Comparison of ENCODE assay signal across 19 cellular contexts in the genomic region with DNA sequence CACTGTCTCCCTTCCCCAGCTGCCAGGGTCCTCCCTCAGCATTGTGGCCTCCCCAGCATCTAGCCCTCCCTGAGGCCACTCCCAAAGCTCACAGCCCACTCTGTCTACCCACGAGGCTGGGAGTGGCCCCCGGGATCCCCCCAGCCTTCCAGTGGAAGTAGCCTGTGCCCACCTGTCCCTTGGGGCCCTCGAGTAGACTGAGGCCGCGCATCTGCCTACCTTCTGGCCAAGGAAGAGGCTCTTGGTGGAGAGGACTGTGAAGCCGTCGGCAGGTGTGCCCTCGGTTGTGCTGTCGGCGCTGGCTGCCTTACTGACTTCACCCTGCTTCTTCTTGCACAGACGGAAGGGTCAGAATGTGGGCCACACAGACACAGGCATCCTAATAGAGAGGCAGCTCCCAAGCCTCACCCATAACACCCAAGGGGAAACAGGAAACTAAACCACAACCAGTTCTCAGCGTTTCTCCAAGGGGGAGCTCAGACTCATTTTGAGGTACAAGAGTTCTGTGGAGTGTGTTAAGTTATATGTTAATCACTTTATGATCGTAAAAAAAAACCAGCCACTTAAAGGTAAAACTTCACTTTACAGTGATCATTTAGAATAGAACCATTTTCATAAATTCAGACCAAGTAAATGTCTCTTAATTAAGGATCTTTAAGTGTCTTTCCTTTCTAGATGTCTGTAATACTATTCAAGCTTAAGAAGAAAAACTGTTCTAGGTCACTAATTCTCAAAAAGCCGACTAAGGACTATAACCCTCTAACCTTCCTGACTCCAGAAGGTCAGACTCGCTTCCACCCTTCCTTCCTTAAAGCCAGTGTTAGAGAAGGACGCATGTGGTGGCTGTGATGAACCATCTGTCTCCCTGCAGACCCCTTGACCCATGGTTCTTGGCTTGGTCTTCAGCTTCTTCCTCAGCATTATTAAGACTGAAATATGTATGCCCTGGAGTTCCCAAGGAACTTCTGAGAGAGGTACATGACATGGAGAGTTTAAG. TPM values are rescaled to one million over a fixed set of nuclear protein-coding genes. Genes with fewer than 3 reads are reported as not detected.
DNase-seq lines count a peak whose midpoint lies in the region; ATAC-seq and TF ChIP-seq lines count a peak whose summit lies in the region.
"Had no signal": no experiment of that assay in that cellular context is flagged by ENCODE, and none has a peak within 500 bp of the region (broad histone marks: within the 10 kb centered on the region; RNA-seq: fewer than 3 reads in every experiment).

No MANE protein-coding gene starts in this region.

- no peak for DNase-seq in activated naive CD4-positive, alpha-beta T cell treated with anti-CD3 and anti-CD28 coated beads, Interleukin-2, amount 50 U/mL, for 72 hours (ENCODE audit: low spot score in 2 of 2)
- no peak for DNase-seq in activated naive CD4-positive, alpha-beta T cell treated with anti-CD3 and anti-CD28 coated beads, Interleukin-2, amount 50 U/mL, for 16 hours
- DNase-seq in lower lobe of right lung, result no peak
- DNase-seq in stimulated activated effector memory CD8-positive, alpha-beta T cell treated with anti-CD3 and anti-CD28 coated beads, Interleukin-12 subunit alpha, Interleukin-12 subunit beta, amount 100 ng/mL, for 72 hours (ENCODE audit: low spot score in 2 of 2), result no peak
- DNase-seq in NCI-H1105 (lab: John Stamatoyannopoulos, UW), result no peak
- DNase-seq: activated B cell treated with CpG ODN at 0.5 μM for 24 hours; activated naive CD4-positive, alpha-beta T cell treated with Interleukin-2 at 50 U/mL for 16 hours; endodermal cell; left cardiac atrium; NCI-H1436 treated with DMSO at 0.1 percent for 48 hours; NCI-H82; occipital lobe; PC-3; stimulated activated CD4-positive, alpha-beta T cell treated with anti-CD3 and anti-CD28 coated beads, Interleukin-15, amount 100 ng/mL, for 24 hours; testis had no signal

- intact Hi-C loops in lower lobe of right lung (cut with DNase I), result no loop called here

- H3K27ac ChIP-seq in lower lobe of right lung, result no peak overlapping the region
- H3K27ac ChIP-seq: testis had no signal

- no peak overlapping the region for H3K4me3 Mint-ChIP-seq in stimulated activated effector memory CD8-positive, alpha-beta T cell treated with anti-CD3 and anti-CD28 coated beads, Interleukin-12 subunit alpha, Interleukin-12 subunit beta, amount 100 ng/mL, for 72 hours
- H3K4me3 Mint-ChIP-seq: activated B cell treated with CpG ODN at 0.5 μM for 24 hours, endodermal cell, GM23338 had no signal

- no peaks in the 10 kb centered on the region for H3K9me3 Mint-ChIP-seq in activated naive CD4-positive, alpha-beta T cell treated with anti-CD3 and anti-CD28 coated beads, Interleukin-2, amount 50 U/mL, for 72 hours
- no peaks in the 10 kb centered on the region for H3K9me3 Mint-ChIP-seq in stimulated activated effector memory CD8-positive, alpha-beta T cell treated with anti-CD3 and anti-CD28 coated beads, Interleukin-12 subunit alpha, Interleukin-12 subunit beta, amount 100 ng/mL, for 72 hours
- H3K9me3 Mint-ChIP-seq: activated B cell treated with CpG ODN at 0.5 μM for 24 hours, endodermal cell, GM23338 had no signal

- H2AFZ ChIP-seq in Loucy (ENCODE audit: low read length), result no peak overlapping the region
- H2AFZ ChIP-seq: GM23338 had no signal

- no peak for ATAC-seq in activated naive CD4-positive, alpha-beta T cell treated with anti-CD3 and anti-CD28 coated beads, Interleukin-2, amount 50 U/mL, for 72 hours
- peak; percentile 19 to 21 for ATAC-seq in lower lobe of right lung
- no peak for ATAC-seq in stimulated activated effector memory CD8-positive, alpha-beta T cell treated with anti-CD3 and anti-CD28 coated beads, Interleukin-12 subunit alpha, Interleukin-12 subunit beta, amount 100 ng/mL, for 72 hours
- ATAC-seq in GM21619 (IDR thresholded peaks at IDR 0.05; ENCODE audit: unreplicated experiment), result no peak
- ATAC-seq in HG02610 (IDR thresholded peaks at IDR 0.05; ENCODE audit: unreplicated experiment), result no peak
- ATAC-seq: GM23338, left cardiac atrium, PC-3 had no signal

- H3K4me1 ChIP-seq in Loucy (ENCODE audit: insufficient read depth, low read length, poor library complexity, severe bottlenecking), result peaks cover 87% of the 10 kb centered on the region
- peaks cover 19% of the 10 kb centered on the region for H3K4me1 ChIP-seq in lower lobe of right lung

- peak overlapping the region; percentile 51 to 81 for H3K27ac Mint-ChIP-seq in activated naive CD4-positive, alpha-beta T cell treated with anti-CD3 and anti-CD28 coated beads, Interleukin-2, amount 50 U/mL, for 72 hours
- peak overlapping the region; percentile 64 for H3K27ac Mint-ChIP-seq in stimulated activated effector memory CD8-positive, alpha-beta T cell treated with anti-CD3 and anti-CD28 coated beads, Interleukin-12 subunit alpha, Interleukin-12 subunit beta, amount 100 ng/mL, for 72 hours
- H3K27ac Mint-ChIP-seq: activated B cell treated with CpG ODN at 0.5 μM for 24 hours, endodermal cell, GM23338 had no signal

- H3K4me3 ChIP-seq in Loucy (ENCODE audit: low read length, poor library complexity, severe bottlenecking), result peak overlapping the region; percentile 83
- H3K4me3 ChIP-seq in lower lobe of right lung, result no peak overlapping the region
- H3K4me3 ChIP-seq: GM23338, testis had no signal

- H3K27me3 ChIP-seq in Loucy (ENCODE audit: insufficient read depth, low read length, poor library complexity, severe bottlenecking) (no peaks in the 10 kb centered on the region), lower lobe of right lung (ENCODE audit: low read depth) (no peaks in the 10 kb centered on the region)
- H3K27me3 ChIP-seq: testis had no signal

- peak overlapping the region; percentile 83 for H3K4me2 ChIP-seq in Loucy (ENCODE audit: low read depth, low read length, poor library complexity, severe bottlenecking)
- H3K4me2 ChIP-seq: GM23338 had no signal

- 0 out of 2 replicates have a peak, but pooled peaks have one; percentile 17 for TF ChIP-seq CTCF in Loucy (conservative IDR thresholded peaks at IDR 0.05; ENCODE audit: low read length)
- TF ChIP-seq CTCF in lower lobe of right lung (IDR thresholded peaks at IDR 0.05), result no peak

- no peaks in the 10 kb centered on the region for H3K9me2 ChIP-seq in Loucy (replicated peaks; ENCODE audit: low read depth, low read length)

- no peaks in the 10 kb centered on the region for H3K4me1 Mint-ChIP-seq in stimulated activated effector memory CD8-positive, alpha-beta T cell treated with anti-CD3 and anti-CD28 coated beads, Interleukin-12 subunit alpha, Interleukin-12 subunit beta, amount 100 ng/mL, for 72 hours
- H3K4me1 Mint-ChIP-seq: activated B cell treated with CpG ODN at 0.5 μM for 24 hours, endodermal cell, GM23338 had no signal

- H4K20me1 ChIP-seq in Loucy (ENCODE audit: insufficient read depth, low read length, poor library complexity, severe bottlenecking), result peaks cover 46% of the 10 kb centered on the region

- peaks cover 5 to 18% of the 10 kb centered on the region in 2 donors for H3K36me3 Mint-ChIP-seq in activated naive CD4-positive, alpha-beta T cell treated with anti-CD3 and anti-CD28 coated beads, Interleukin-2, amount 50 U/mL, for 72 hours
- peaks cover 71% of the 10 kb centered on the region for H3K36me3 Mint-ChIP-seq in stimulated activated effector memory CD8-positive, alpha-beta T cell treated with anti-CD3 and anti-CD28 coated beads, Interleukin-12 subunit alpha, Interleukin-12 subunit beta, amount 100 ng/mL, for 72 hours

- H3K9me3 ChIP-seq in Loucy (ENCODE audit: insufficient read depth, low read depth, low read length) (no peaks in the 10 kb centered on the region), lower lobe of right lung (no peaks in the 10 kb centered on the region)
- H3K9me3 ChIP-seq: testis had no signal

- H3F3A ChIP-seq in Loucy (ENCODE audit: low read depth), result peaks cover 10% of the 10 kb centered on the region; the same call in 1 of the 2 replicates

- H3K79me2 ChIP-seq in Loucy (ENCODE audit: insufficient read depth, low read length), result peaks cover 92% of the 10 kb centered on the region

- peak overlapping the region; percentile 94 for H3K9ac ChIP-seq in Loucy (ENCODE audit: low read depth, low read length, poor library complexity, severe bottlenecking)

- H3K36me3 ChIP-seq in Loucy (ENCODE audit: insufficient read depth, low read length) (peaks cover 88% of the 10 kb centered on the region), lower lobe of right lung (peaks cover 66% of the 10 kb centered on the region)

RNA-seq across cellular contexts. Expression of gene MACROH2A1, which starts 38.5 kb away (rescaled TPM):
- total RNA-seq in activated naive CD4-positive, alpha-beta T cell treated with anti-CD3 and anti-CD28 coated beads, Interleukin-2, amount 50 U/mL, for 72 hours, result 100 to 1,000 TPM in 1 of 2 donors, 10 to 100 TPM in 1; 90.2 to 166 TPM
- 258 TPM for total RNA-seq in lower lobe of right lung

Comparison
In these comparisons a context has a peak if more than half of its experiments do, and no peak if none do; other contexts are left out.
1. ATAC-seq: peak in lower lobe of right lung (2 of 2); none in activated naive CD4-positive, alpha-beta T cell treated with anti-CD3 and anti-CD28 coated beads, Interleukin-2, amount 50 U/mL, for 72 hours (0 of 2), stimulated activated effector memory CD8-positive, alpha-beta T cell treated with anti-CD3 and anti-CD28 coated beads, Interleukin-12 subunit alpha, Interleukin-12 subunit beta, amount 100 ng/mL, for 72 hours (single experiment), GM21619 (single experiment) and HG02610 (single experiment).